12 cellular contexts compared by ENCODE assay signal in the genomic region with DNA sequence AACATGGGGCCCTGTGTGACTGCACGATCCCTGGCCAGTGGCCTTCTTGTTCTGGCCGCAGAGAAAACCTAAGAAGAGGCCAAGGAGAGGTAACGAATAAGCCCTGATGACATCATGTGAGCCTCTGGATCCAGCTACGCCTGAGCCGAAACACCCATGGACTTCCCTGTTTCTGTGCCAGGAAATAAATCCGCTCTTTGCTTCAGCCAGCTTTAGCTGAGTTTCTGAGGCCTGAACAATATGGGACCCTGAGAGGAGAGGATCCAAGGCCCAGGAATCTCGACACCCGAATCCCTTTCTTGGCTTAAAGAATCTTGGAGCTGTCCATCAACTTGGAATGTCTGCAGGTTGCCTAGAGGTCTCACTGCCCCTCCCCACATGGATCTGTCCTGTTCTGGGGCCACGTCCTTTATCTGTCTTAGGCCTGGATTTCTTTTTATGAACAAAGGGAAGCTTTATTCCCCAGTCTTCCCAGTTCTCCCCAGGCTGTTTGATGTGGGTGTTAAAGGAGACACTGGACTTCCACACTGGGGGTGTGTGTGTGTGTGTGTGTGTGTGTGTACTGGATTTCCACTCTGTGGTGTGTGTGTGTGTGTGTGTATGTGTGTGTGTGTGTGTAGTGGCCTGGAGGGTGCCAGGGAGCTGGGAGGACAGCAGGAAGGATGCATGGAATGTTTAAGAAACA. TPM values are rescaled to one million over a fixed set of nuclear protein-coding genes. Genes with fewer than 3 reads are reported as not detected.
DNase-seq lines count a peak whose midpoint lies in the region; ATAC-seq, FAIRE-seq and TF ChIP-seq lines count a peak whose summit lies in the region.
"Had no signal": no experiment of that assay in that cellular context is flagged by ENCODE, and none has a peak within 500 bp of the region (broad histone marks: within the 10 kb centered on the region; RNA-seq: fewer than 3 reads in every experiment).

No MANE protein-coding gene starts in this region.

- FAIRE-seq in astrocyte (lab: Jason Lieb, UNC): no peak
- FAIRE-seq: HTR-8/SVneo, TTC549 had no signal

- H3K36me3 ChIP-seq in astrocyte (ENCODE audit: insufficient read depth, low read length) (no peaks in the 10 kb centered on the region), prostate gland (no peaks in the 10 kb centered on the region)

- H3K9me3 ChIP-seq in astrocyte (ENCODE audit: insufficient read depth, low read depth, low read length): peaks cover 3% of the 10 kb centered on the region
- H3K9me3 ChIP-seq in prostate gland: no peaks in the 10 kb centered on the region

- H3K9me3 Mint-ChIP-seq in astrocyte (ENCODE audit: unreplicated experiment): peaks cover 12% of the 10 kb centered on the region
- H3K9me3 Mint-ChIP-seq: stimulated activated memory B cell treated with anti-CD40 and anti-IgM and Interleukin-4, amounts not matched to agents 10 μg/mL and 1 μg/mL and 100 μg/mL, for 72 hours had no signal

- H3K27me3 Mint-ChIP-seq in astrocyte (ENCODE audit: low read depth, unreplicated experiment): no peaks in the 10 kb centered on the region
- H3K27me3 Mint-ChIP-seq: stimulated activated memory B cell treated with anti-CD40 and anti-IgM and Interleukin-4, amounts not matched to agents 10 μg/mL and 1 μg/mL and 100 μg/mL, for 72 hours had no signal

- H4K20me1 ChIP-seq in astrocyte (ENCODE audit: insufficient read depth, low read length): no peaks in the 10 kb centered on the region

- H3K36me3 Mint-ChIP-seq in astrocyte (ENCODE audit: low read depth, unreplicated experiment): peaks cover 17% of the 10 kb centered on the region
- H3K36me3 Mint-ChIP-seq: stimulated activated memory B cell treated with anti-CD40 and anti-IgM and Interleukin-4, amounts not matched to agents 10 μg/mL and 1 μg/mL and 100 μg/mL, for 72 hours had no signal

- intact Hi-C loops in left cardiac atrium (cut with DNase I) (no loop called here), prostate gland (cut with DNase I) (no loop called here)

- H3K4me3 Mint-ChIP-seq in astrocyte (ENCODE audit: unreplicated experiment): no peak overlapping the region
- H3K4me3 Mint-ChIP-seq: stimulated activated memory B cell treated with anti-CD40 and anti-IgM and Interleukin-4, amounts not matched to agents 10 μg/mL and 1 μg/mL and 100 μg/mL, for 72 hours had no signal

- no peaks in the 10 kb centered on the region for H3K79me2 ChIP-seq in astrocyte (ENCODE audit: insufficient read depth, low read length)

- H3K4me1 ChIP-seq in astrocyte (ENCODE audit: insufficient read depth, low read length) (peaks cover 26% of the 10 kb centered on the region), prostate gland (replicated peaks) (peaks cover 18% of the 10 kb centered on the region)

- H3K4me3 ChIP-seq in astrocyte (ENCODE audit: insufficient read depth, low read depth, low read length) (no peak overlapping the region), prostate gland (no peak overlapping the region)

- H2AFZ ChIP-seq in astrocyte (ENCODE audit: low read depth, low read length): no peak overlapping the region

- ATAC-seq in left cardiac atrium: peak; percentile 52 to 54
- no peak for ATAC-seq in GM18511 (IDR thresholded peaks at IDR 0.05; ENCODE audit: unreplicated experiment)
- no peak for ATAC-seq in GM18873 (IDR thresholded peaks at IDR 0.05; ENCODE audit: low FRiP score, unreplicated experiment)
- ATAC-seq: stimulated activated memory B cell treated with anti-CD40 and anti-IgM and Interleukin-4, amounts not matched to agents 10 μg/mL and 1 μg/mL and 100 μg/mL, for 72 hours had no signal

- peaks cover 27% of the 10 kb centered on the region for H3K4me1 Mint-ChIP-seq in astrocyte (ENCODE audit: low read depth, unreplicated experiment)

- H3K4me2 ChIP-seq in astrocyte (ENCODE audit: low read length): no peak overlapping the region

- 27% methylated on average over 9 of the region's 9 CpGs for WGBS in prostate gland

- DNase-seq in COLO829 (ENCODE audit: low spot score): peak; percentile 97
- peak; percentile 49 for DNase-seq in astrocyte (ENCODE audit: low read depth)
- peak; percentile 70 for DNase-seq in left cardiac atrium
- peak; percentile 63 for DNase-seq in prostate gland (ENCODE audit: low spot score)
- no peak for DNase-seq in NOMO-1 treated with dmso at 0.1 percent for 144 hours (lab: John Stamatoyannopoulos, UW; ENCODE audit: unreplicated experiment)
- no peak for DNase-seq in stimulated activated CD8-positive, alpha-beta memory T cell treated with anti-CD3 and anti-CD28 coated beads, Interleukin-4, amount 100 ng/mL, for 48 hours
- DNase-seq: NCI-H69 had no signal

- H3K9ac ChIP-seq in astrocyte (ENCODE audit: low read length): no peak overlapping the region

- no peak for TF ChIP-seq CTCF in astrocyte (IDR thresholded peaks at IDR 0.05; ENCODE audit: insufficient read depth, low read depth, low read length)
- TF ChIP-seq CTCF in prostate gland (IDR thresholded peaks at IDR 0.05): no peak

- H3K27ac Mint-ChIP-seq in astrocyte (ENCODE audit: unreplicated experiment): no peak overlapping the region
- H3K27ac Mint-ChIP-seq: stimulated activated memory B cell treated with anti-CD40 and anti-IgM and Interleukin-4, amounts not matched to agents 10 μg/mL and 1 μg/mL and 100 μg/mL, for 72 hours had no signal

- no peaks in the 10 kb centered on the region for H3K27me3 ChIP-seq in astrocyte (ENCODE audit: insufficient read depth, low read length)
- no peaks in the 10 kb centered on the region for H3K27me3 ChIP-seq in prostate gland (replicated peaks; ENCODE audit: insufficient read depth)

- TF ChIP-seq POLR2A in prostate gland (IDR thresholded peaks at IDR 0.05): no peak

- H3K27ac ChIP-seq in astrocyte (ENCODE audit: low read depth, low read length) (no peak overlapping the region), prostate gland (peak overlapping the region; percentile 66 to 79)

RNA-seq across cellular contexts. Expression of gene IER5L, which starts 13.7 kb away (rescaled TPM):
- total RNA-seq in astrocyte (47.0 and 55.0 TPM in 2 replicates), left cardiac atrium (10 to 100 TPM in 1 of 2 donors, 1 to 10 TPM in 1; 5.4 to 13.1 TPM), prostate gland (10 to 100 TPM in 1 of 2 donors, 1 to 10 TPM in 1; 7.2 to 30.7 TPM)

RNA-seq across cellular contexts. Expression of gene PTPA, which starts 53.2 kb away (rescaled TPM):
- total RNA-seq in astrocyte (122 and 134 TPM in 2 replicates), left cardiac atrium (100 to 1,000 TPM; 113 to 131 TPM), prostate gland (100 to 1,000 TPM; 165 to 173 TPM)

RNA-seq across cellular contexts. Expression of gene CRAT, which starts 53.8 kb away (rescaled TPM):
- total RNA-seq in astrocyte (21.2 and 25.3 TPM in 2 replicates), left cardiac atrium (10 to 100 TPM; 58.4 to 61.1 TPM), prostate gland (10 to 100 TPM; 59.8 to 98.3 TPM)

Comparison
In these comparisons a context has a peak if more than half of its experiments do, and no peak if none do; other contexts are left out.
1. DNase-seq: peak in COLO829 (single experiment), astrocyte (single experiment), left cardiac atrium (single experiment) and prostate gland (single experiment); none in NOMO-1 treated with dmso at 0.1 percent for 144 hours (single experiment) and stimulated activated CD8-positive, alpha-beta memory T cell treated with anti-CD3 and anti-CD28 coated beads, Interleukin-4, amount 100 ng/mL, for 48 hours (single experiment).
2. ATAC-seq: peak in left cardiac atrium (2 of 2); none in GM18511 (single experiment) and GM18873 (single experiment).